19 cellular contexts compared by ENCODE assay signal in genomic region chr3:20658491-20658890, GRCh38.
DNase-seq lines count a peak whose midpoint lies in the region; ATAC-seq and TF ChIP-seq lines count a peak whose summit lies in the region.
"Had no signal": no experiment of that assay in that cellular context is flagged by ENCODE, and none has a peak within 500 bp of the region (broad histone marks: within the 10 kb centered on the region; RNA-seq: fewer than 3 reads in every experiment).

No MANE protein-coding gene starts in this region.

- H3K36me3 Mint-ChIP-seq in HFFc6 (ENCODE audit: low read depth) = peaks cover 15% of the 10 kb centered on the region
- no peaks in the 10 kb centered on the region for H3K36me3 Mint-ChIP-seq in activated T-helper 2 cell treated with anti-CD3 and anti-CD28 coated beads, Interferon-gamma antibody, Interleukin-2, Interleukin-4, amounts not matched to agents 10 μg/mL and 5 μg/mL and 100 μg/mL, durations not matched to agents 14 hours and 24 hours and 36 hours (ENCODE audit: low read depth)
- H3K36me3 Mint-ChIP-seq: CD4-positive, CD25-positive, alpha-beta regulatory T cell had no signal

- H3K9me3 Mint-ChIP-seq in HFFc6 = peaks cover 9% of the 10 kb centered on the region
- H3K9me3 Mint-ChIP-seq in activated T-helper 2 cell treated with anti-CD3 and anti-CD28 coated beads, Interferon-gamma antibody, Interleukin-2, Interleukin-4, amounts not matched to agents 10 μg/mL and 5 μg/mL and 100 μg/mL, durations not matched to agents 14 hours and 24 hours and 36 hours = peaks cover 26% of the 10 kb centered on the region
- H3K9me3 Mint-ChIP-seq: H9 had no signal

- no peaks in the 10 kb centered on the region for H3K27me3 Mint-ChIP-seq in HFFc6 (ENCODE audit: insufficient read depth)
- H3K27me3 Mint-ChIP-seq in activated T-helper 2 cell treated with anti-CD3 and anti-CD28 coated beads, Interferon-gamma antibody, Interleukin-2, Interleukin-4, amounts not matched to agents 10 μg/mL and 5 μg/mL and 100 μg/mL, durations not matched to agents 14 hours and 24 hours and 36 hours (ENCODE audit: low read depth) = no peaks in the 10 kb centered on the region
- H3K27me3 Mint-ChIP-seq: B cell; CD4-positive, CD25-positive, alpha-beta regulatory T cell had no signal

- intact Hi-C loops in activated T-helper 2 cell treated with anti-CD3 and anti-CD28 coated beads, Interferon-gamma antibody, Interleukin-2, Interleukin-4, amounts not matched to agents 10 μg/mL and 5 μg/mL and 100 μg/mL, durations not matched to agents 14 hours and 24 hours and 36 hours (cut with micrococcal nuclease) = no loop called here

- DNase-seq in AG10803 (ENCODE audit: low read depth) = peak; percentile 28
- peak; percentile 18 for DNase-seq in HFFc6
- peak; percentile 37 for DNase-seq in amniotic epithelial cell (ENCODE audit: low read depth)
- peak; percentile 27 for DNase-seq in iris pigment epithelial cell (ENCODE audit: low read depth)
- DNase-seq in brain microvascular endothelial cell = no peak
- DNase-seq in activated T-helper 2 cell treated with anti-CD3 and anti-CD28 coated beads, Interferon-gamma antibody, Interleukin-2, Interleukin-4, amounts not matched to agents 10 μg/mL and 5 μg/mL and 100 μg/mL, durations not matched to agents 14 hours and 24 hours and 36 hours (ENCODE audit: low spot score) = no peak
- DNase-seq in SHP77 treated with DMSO at 0.1 percent for 48 hours (lab: John Stamatoyannopoulos, UW) = no peak
- DNase-seq: C1 segment of cervical spinal cord; Caco-2; CD4-positive, CD25-positive, alpha-beta regulatory T cell; DMS153; DMS79; H9; IMR-90 had no signal

- TF ChIP-seq CTCF in AG10803 (conservative IDR thresholded peaks at IDR 0.05; ENCODE audit: low read length) (no peak), HFFc6 (IDR thresholded peaks at IDR 0.05) (no peak), brain microvascular endothelial cell (IDR thresholded peaks at IDR 0.05; ENCODE audit: low read depth, low read length, missing control alignments) (no peak)

- no peak for ATAC-seq in HG03442 (IDR thresholded peaks at IDR 0.05; ENCODE audit: unreplicated experiment)
- ATAC-seq: A549, K562 had no signal

- H3K27me3 ChIP-seq in brain microvascular endothelial cell (replicated peaks) = no peaks in the 10 kb centered on the region

- peaks cover 13% of the 10 kb centered on the region for H3K4me1 Mint-ChIP-seq in HFFc6 (ENCODE audit: low read depth)
- no peaks in the 10 kb centered on the region for H3K4me1 Mint-ChIP-seq in activated T-helper 2 cell treated with anti-CD3 and anti-CD28 coated beads, Interferon-gamma antibody, Interleukin-2, Interleukin-4, amounts not matched to agents 10 μg/mL and 5 μg/mL and 100 μg/mL, durations not matched to agents 14 hours and 24 hours and 36 hours (ENCODE audit: low read depth)
- H3K4me1 Mint-ChIP-seq: B cell; CD4-positive, CD25-positive, alpha-beta regulatory T cell; H9 had no signal

- H3K4me3 ChIP-seq in AG10803 (ENCODE audit: low read length) (no peak overlapping the region), brain microvascular endothelial cell (ENCODE audit: low read depth, low read length) (no peak overlapping the region)
- H3K4me3 ChIP-seq: A549, K562 had no signal

- in situ Hi-C loops in brain microvascular endothelial cell (cut with HindIII; ENCODE audit: low pct_ligation_motif_present, low sequenced_read_pairs) = no loop called here

- no peak overlapping the region for H3K27ac ChIP-seq in brain microvascular endothelial cell
- H3K27ac ChIP-seq: 22Rv1, A549 had no signal

- H3K36me3 ChIP-seq in brain microvascular endothelial cell (replicated peaks) = no peaks in the 10 kb centered on the region

- H3K4me3 Mint-ChIP-seq in HFFc6 = no peak overlapping the region
- no peak overlapping the region for H3K4me3 Mint-ChIP-seq in activated T-helper 2 cell treated with anti-CD3 and anti-CD28 coated beads, Interferon-gamma antibody, Interleukin-2, Interleukin-4, amounts not matched to agents 10 μg/mL and 5 μg/mL and 100 μg/mL, durations not matched to agents 14 hours and 24 hours and 36 hours (ENCODE audit: low read depth)
- H3K4me3 Mint-ChIP-seq: B cell; CD4-positive, CD25-positive, alpha-beta regulatory T cell; H9 had no signal

- peak overlapping the region; percentile 16; the same call in 1 of the 2 replicates for H3K27ac Mint-ChIP-seq in HFFc6
- H3K27ac Mint-ChIP-seq in activated T-helper 2 cell treated with anti-CD3 and anti-CD28 coated beads, Interferon-gamma antibody, Interleukin-2, Interleukin-4, amounts not matched to agents 10 μg/mL and 5 μg/mL and 100 μg/mL, durations not matched to agents 14 hours and 24 hours and 36 hours = no peak overlapping the region
- H3K27ac Mint-ChIP-seq: B cell; CD4-positive, CD25-positive, alpha-beta regulatory T cell had no signal

Comparison
In these comparisons a context has a peak if more than half of its experiments do, and no peak if none do; other contexts are left out.
1. DNase-seq: peak in AG10803 (single experiment), HFFc6 (single experiment), amniotic epithelial cell (single experiment) and iris pigment epithelial cell (single experiment); none in brain microvascular endothelial cell (single experiment), activated T-helper 2 cell treated with anti-CD3 and anti-CD28 coated beads, Interferon-gamma antibody, Interleukin-2, Interleukin-4, amounts not matched to agents 10 μg/mL and 5 μg/mL and 100 μg/mL, durations not matched to agents 14 hours and 24 hours and 36 hours (single experiment) and SHP77 treated with DMSO at 0.1 percent for 48 hours (single experiment).